ENCODE assay signal across 27 cellular contexts in genomic region chr5:116518423-116518822, GRCh38. TPM values are rescaled to one million over a fixed set of nuclear protein-coding genes. Genes with fewer than 3 reads are reported as not detected.
DNase-seq lines count a peak whose midpoint lies in the region; ATAC-seq and TF ChIP-seq lines count a peak whose summit lies in the region.
"Had no signal": no experiment of that assay in that cellular context is flagged by ENCODE, and none has a peak within 500 bp of the region (broad histone marks: within the 10 kb centered on the region; RNA-seq: fewer than 3 reads in every experiment).

No MANE protein-coding gene starts in this region.

- no peaks in the 10 kb centered on the region for H3K27me3 ChIP-seq in mammary epithelial cell (ENCODE audit: insufficient read depth, low read length)
- no peaks in the 10 kb centered on the region for H3K27me3 ChIP-seq in spleen (replicated peaks in 1 of 7)
- H3K27me3 ChIP-seq: BE2C, left lung, right lobe of liver, thyroid gland had no signal

- H3K79me2 ChIP-seq in mammary epithelial cell (ENCODE audit: insufficient read depth, low read length), result no peaks in the 10 kb centered on the region

- no peak for TF ChIP-seq CTCF in mammary epithelial cell (conservative IDR thresholded peaks at IDR 0.05 in 1 of 2, IDR thresholded peaks at IDR 0.05 in 1 of 2; ENCODE audit: extremely low read depth in 1 of 2, insufficient read depth in 1 of 2, low read depth in 1 of 2, low read length in 2 of 2)
- TF ChIP-seq CTCF in type B pancreatic cell (conservative IDR thresholded peaks at IDR 0.05), result no peak
- no peak for TF ChIP-seq CTCF in spleen (IDR thresholded peaks at IDR 0.05 in 8 of 11, conservative IDR thresholded peaks at IDR 0.05 in 3 of 11)

- no peaks in the 10 kb centered on the region for H3K27me3 Mint-ChIP-seq in type B pancreatic cell
- H3K27me3 Mint-ChIP-seq: activated naive CD8-positive, alpha-beta T cell treated with anti-CD3 and anti-CD28 coated beads, Interleukin-2, amount 10 ng/mL, durations not matched to agents 7 days and 5 days; stimulated activated naive CD8-positive, alpha-beta T cell treated with anti-CD3 and anti-CD28 coated beads, Interleukin-15, Interleukin-2, amounts not matched to agents 100 ng/mL and 50 ng/mL, for 24 hours had no signal

- peaks cover 49% of the 10 kb centered on the region for H3K4me1 Mint-ChIP-seq in type B pancreatic cell (ENCODE audit: unreplicated experiment)
- H3K4me1 Mint-ChIP-seq: activated B cell treated with CpG ODN at 0.5 μM for 24 hours; activated naive CD8-positive, alpha-beta T cell treated with anti-CD3 and anti-CD28 coated beads, Interleukin-2, amount 10 ng/mL, durations not matched to agents 7 days and 5 days had no signal

- H2AFZ ChIP-seq in mammary epithelial cell (ENCODE audit: low read depth, low read length), result peak overlapping the region; percentile 85

- in situ Hi-C loops in mammary epithelial cell (cut with MboI; ENCODE audit: low sequenced_read_pairs in 2 of 2), result no loop called here

- peak overlapping the region; percentile 67 for H3K4me2 ChIP-seq in mammary epithelial cell (ENCODE audit: insufficient read depth, low read depth, low read length)

- CTCF ChIA-PET in mammary epithelial cell (lab: Charles Lee; ENCODE audit: low non-redundant PET), result no interaction called here

- intact Hi-C loops in mammary epithelial cell (cut with micrococcal nuclease) (no loop called here), left colon (cut with DNase I, micrococcal nuclease) (no loop called here), spleen (cut with DNase I; ENCODE audit: low total_unique reads) (no loop called here)

- H3K4me1 ChIP-seq in mammary epithelial cell (ENCODE audit: insufficient read depth, low read length) (peaks cover 19% of the 10 kb centered on the region), spleen (peaks cover 0 to 8% (median 4%) of the 10 kb centered on the region in 6 donors)
- H3K4me1 ChIP-seq: right lobe of liver had no signal

- 8% methylated on average over 3 of the region's 3 CpGs for WGBS in mammary epithelial cell (ENCODE audit: low coverage, missing lambda C conversion rate)
- 68 to 86% (median 73%) methylated on average over 3 of the region's 3 CpGs for WGBS in spleen, 5 donors

- H3K4me3 ChIP-seq in mammary epithelial cell (replicated peaks in 1 of 3; ENCODE audit: insufficient read depth in 1 of 3, low read depth in 2 of 3, low read length in 3 of 3) (no peak overlapping the region), spleen (no peak overlapping the region)
- H3K4me3 ChIP-seq: GM12878, left lung, right lobe of liver, thyroid gland had no signal

- H3K9me3 Mint-ChIP-seq in type B pancreatic cell, result peaks cover 6% of the 10 kb centered on the region
- H3K9me3 Mint-ChIP-seq: activated naive CD8-positive, alpha-beta T cell treated with anti-CD3 and anti-CD28 coated beads, Interleukin-2, amount 10 ng/mL, durations not matched to agents 7 days and 5 days had no signal

- H3K36me3 ChIP-seq in mammary epithelial cell (ENCODE audit: insufficient read depth, low read length) (no peaks in the 10 kb centered on the region), spleen (no peaks in the 10 kb centered on the region)
- H3K36me3 ChIP-seq: BE2C, left lung, right lobe of liver, thyroid gland had no signal

- BruUV-seq in mammary epithelial cell (replicated peaks; lab: Mats Ljungman, UMichigan), result no TSS peak

- no peak overlapping the region for H3K9ac ChIP-seq in mammary epithelial cell (ENCODE audit: insufficient read depth, low read length)

- H3K27ac ChIP-seq in mammary epithelial cell (ENCODE audit: insufficient read depth, low read depth, low read length), result no peak overlapping the region
- H3K27ac ChIP-seq in spleen, result no peak overlapping the region
- H3K27ac ChIP-seq: HL-60, left lung, thyroid gland had no signal

- peak overlapping the region; percentile 54 for H3K27ac Mint-ChIP-seq in type B pancreatic cell
- H3K27ac Mint-ChIP-seq: activated B cell treated with CpG ODN at 0.5 μM for 24 hours; activated naive CD8-positive, alpha-beta T cell treated with anti-CD3 and anti-CD28 coated beads, Interleukin-2, amount 10 ng/mL, durations not matched to agents 7 days and 5 days; stimulated activated naive CD8-positive, alpha-beta T cell treated with anti-CD3 and anti-CD28 coated beads, Interleukin-15, Interleukin-2, amounts not matched to agents 100 ng/mL and 50 ng/mL, for 24 hours had no signal

- dilution Hi-C loops in mammary epithelial cell (cut with HindIII; ENCODE audit: low sequenced_read_pairs), result no loop called here

- TF ChIP-seq POLR2A in spleen (IDR thresholded peaks at IDR 0.05), result no peak

- H4K20me1 ChIP-seq in mammary epithelial cell (ENCODE audit: insufficient read depth, low read length), result no peaks in the 10 kb centered on the region

- peaks cover 22% of the 10 kb centered on the region for H3K36me3 Mint-ChIP-seq in type B pancreatic cell
- H3K36me3 Mint-ChIP-seq: activated naive CD8-positive, alpha-beta T cell treated with anti-CD3 and anti-CD28 coated beads, Interleukin-2, amount 10 ng/mL, durations not matched to agents 7 days and 5 days had no signal

- DNase-seq in NCI-H1417 (lab: John Stamatoyannopoulos, UW) (peak in 2 of 3 experiments; percentile 22 to 24), NCI-H1417 treated with DMSO at 0.1 percent for 48 hours (lab: John Stamatoyannopoulos, UW) (no peak), mammary epithelial cell (peak; percentile 51), left colon (peak; percentile 35 to 44), type B pancreatic cell (ENCODE audit: extremely low spot score, unreplicated experiment) (no peak), spleen (no peak)
- DNase-seq in activated naive CD4-positive, alpha-beta T cell treated with Interleukin-2 at 50 U/mL for 16 hours, result no peak
- DNase-seq in stimulated activated CD4-positive, alpha-beta T cell treated with anti-CD3 and anti-CD28 coated beads, Interleukin-2, amount 100 ng/mL, for 48 hours, result no peak
- DNase-seq: activated B cell treated with CpG ODN at 0.5 μM for 24 hours; activated CD4-positive, alpha-beta T cell treated with anti-CD3 and anti-CD28 coated beads, Interleukin-2, amount 50 U/mL, for 48 hours; activated CD8-positive, alpha-beta memory T cell treated with anti-CD3 and anti-CD28 coated beads, Interleukin-2, amount 50 U/mL, for 48 hours; activated naive CD8-positive, alpha-beta T cell treated with anti-CD3 and anti-CD28 coated beads, Interleukin-2, amount 10 ng/mL, durations not matched to agents 7 days and 5 days; BE2C; DND-41; erythroblast; foreskin fibroblast; left lung; NCI-H2029; NCI-H345; posterior cingulate gyrus; right lobe of liver; T-helper 9 cell; thyroid gland had no signal

- H3K4me3 Mint-ChIP-seq in type B pancreatic cell, result peak overlapping the region; percentile 12
- H3K4me3 Mint-ChIP-seq: activated B cell treated with CpG ODN at 0.5 μM for 24 hours; activated naive CD8-positive, alpha-beta T cell treated with anti-CD3 and anti-CD28 coated beads, Interleukin-2, amount 10 ng/mL, durations not matched to agents 7 days and 5 days; stimulated activated naive CD8-positive, alpha-beta T cell treated with anti-CD3 and anti-CD28 coated beads, Interleukin-15, Interleukin-2, amounts not matched to agents 100 ng/mL and 50 ng/mL, for 24 hours had no signal

- peak; percentile 84 for ATAC-seq in left colon
- ATAC-seq: GM12878, left lung had no signal

- H3K9me3 ChIP-seq in mammary epithelial cell (replicated peaks; ENCODE audit: insufficient read depth, low read length), result no peaks in the 10 kb centered on the region
- peaks cover 0 to 3% (median 0%) of the 10 kb centered on the region in 8 donors for H3K9me3 ChIP-seq in spleen
- H3K9me3 ChIP-seq: left lung, right lobe of liver, thyroid gland had no signal

RNA-seq across cellular contexts. Expression of gene SEMA6A, which starts 56.2 kb away (rescaled TPM):
- 1 to 10 TPM; 1.2 to 7.7 TPM for total RNA-seq in mammary epithelial cell
- 0.53 TPM for polyA plus RNA-seq in mammary epithelial cell
- 36.2 TPM for polyA minus RNA-seq in mammary epithelial cell
- total RNA-seq in left colon, result 100 to 1,000 TPM; 100 to 103 TPM
- total RNA-seq in type B pancreatic cell (ENCODE audit: low replicate concordance), result 74.0 and 84.2 TPM in 2 replicates
- 10 to 100 TPM; 26.5 to 78.6 (median 42.4) TPM for total RNA-seq in spleen
- polyA plus RNA-seq in spleen, result 1 to 10 TPM in 2 of 3 donors, under 1 TPM in 1; 0.88 to 2.0 (median 1.5) TPM
- total RNA-seq: activated naive CD8-positive, alpha-beta T cell treated with anti-CD3 and anti-CD28 coated beads, Interleukin-2, amount 10 ng/mL, durations not matched to agents 7 days and 5 days; LHCN-M2 had no signal

Comparison
In these comparisons a context has a peak if more than half of its experiments do, and no peak if none do; other contexts are left out.
1. DNase-seq: peak in NCI-H1417 (2 of 3), mammary epithelial cell (single experiment) and left colon (2 of 2); none in NCI-H1417 treated with DMSO at 0.1 percent for 48 hours (single experiment), type B pancreatic cell (single experiment), activated naive CD4-positive, alpha-beta T cell treated with Interleukin-2 at 50 U/mL for 16 hours (single experiment), stimulated activated CD4-positive, alpha-beta T cell treated with anti-CD3 and anti-CD28 coated beads, Interleukin-2, amount 100 ng/mL, for 48 hours (0 of 2) and spleen (single experiment).